Comparison of ENCODE assay signal across 8 cellular contexts in the genomic region with DNA sequence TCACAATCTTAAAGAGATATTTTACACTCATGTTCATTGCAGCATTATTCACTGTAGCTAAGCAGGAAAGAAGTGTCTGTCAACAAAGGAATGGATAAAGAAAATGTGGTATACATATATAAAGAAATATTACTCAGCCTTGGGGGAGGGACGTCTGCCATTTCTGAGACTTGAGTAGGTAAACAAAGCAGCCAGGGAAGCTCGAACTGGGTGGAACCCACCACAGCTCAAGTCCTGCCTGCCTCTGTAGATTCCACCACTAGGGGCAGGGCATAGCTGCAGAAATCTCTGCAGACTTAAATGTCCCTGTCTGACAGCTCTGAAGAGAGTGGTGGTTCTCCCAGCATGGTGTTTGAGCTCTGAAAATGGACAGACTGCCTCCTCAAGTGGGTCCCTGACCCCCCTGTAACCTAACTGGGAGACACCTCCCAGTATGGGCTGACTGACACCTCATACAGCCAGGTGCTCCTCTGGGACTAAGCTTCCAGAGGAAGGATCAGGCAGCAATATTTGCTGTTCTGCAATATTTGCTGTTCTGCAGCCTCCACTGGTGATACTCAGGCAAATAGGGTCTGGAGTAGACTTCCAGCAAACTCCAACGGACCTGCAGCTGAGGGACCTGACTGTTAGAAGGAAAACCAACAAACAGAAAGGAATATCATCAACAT.
DNase-seq lines count a peak whose midpoint lies in the region; ATAC-seq and TF ChIP-seq lines count a peak whose summit lies in the region.
"Not testable (repeated sequence)": the region's sequence is repeated elsewhere in the genome, so short reads cannot be mapped to it uniquely, and the experiment has no call there.

No MANE protein-coding gene starts in this region.

- H2AFZ ChIP-seq in SK-N-SH (ENCODE audit: low read depth) = not testable (repeated sequence)

- peak; percentile 50 to 68 for ATAC-seq in stimulated activated naive B cell treated with anti-CD40 and anti-IgM and Interleukin-4, amounts not matched to agents 10 μg/mL and 1 μg/mL and 100 μg/mL, for 72 hours (replicated peaks)

- TF ChIP-seq EP300 in SK-N-SH (IDR thresholded peaks at IDR 0.05; ENCODE audit: borderline replicate concordance in 1 of 2, low read depth in 1 of 2, low read length in 1 of 2) = not testable (repeated sequence)

- H3K36me3 ChIP-seq in H7 (replicated peaks; ENCODE audit: control insufficient read depth, insufficient read depth, low read length); SK-N-SH (replicated peaks in 1 of 2; ENCODE audit: control insufficient read depth in 1 of 2, insufficient read depth in 2 of 2, low read length in 1 of 2): not testable (repeated sequence)

- H3K27me3 ChIP-seq in H7 (ENCODE audit: control insufficient read depth, insufficient read depth, low read length); SK-N-SH (ENCODE audit: insufficient read depth): not testable (repeated sequence)

- WGBS in SK-N-SH (ENCODE audit: low lambda C conversion rate) = 3% methylated on average over 3 of the region's 3 CpGs

- not testable (repeated sequence) for H3K36me3 Mint-ChIP-seq in glutamatergic neuron (ENCODE audit: unreplicated experiment); stimulated activated naive B cell treated with anti-CD40 and anti-IgM and Interleukin-4, amounts not matched to agents 10 μg/mL and 1 μg/mL and 100 μg/mL, for 72 hours

- CTCF ChIA-PET in SK-N-SH (lab: Yijun Ruan, JAX) = interaction anchor here (1.3 to 2.0 kb wide), 2 partner anchors 12 to 16 kb away, joined by 3 to 8 read pairs; no protein-coding TSS in a partner anchor

- H3K4me1 ChIP-seq in SK-N-SH (ENCODE audit: control insufficient read depth in 1 of 2, insufficient read depth in 2 of 2, low read depth in 1 of 2, low read length in 1 of 2) = not testable (repeated sequence)

- not testable (repeated sequence) for H3K9ac ChIP-seq in SK-N-SH

- not testable (repeated sequence) for H3K27ac Mint-ChIP-seq in glutamatergic neuron (ENCODE audit: unreplicated experiment); stimulated activated naive B cell treated with anti-CD40 and anti-IgM and Interleukin-4, amounts not matched to agents 10 μg/mL and 1 μg/mL and 100 μg/mL, for 72 hours

- not testable (repeated sequence) for H3K4me2 ChIP-seq in SK-N-SH

- DNase-seq in CMK (ENCODE audit: low read depth) = peak; percentile 33
- DNase-seq in H7 = peak; percentile 29
- peak; percentile 6 to 8 for DNase-seq in NCI-H2081 (lab: John Stamatoyannopoulos, UW)
- DNase-seq in SK-N-SH = not testable (repeated sequence)
- peak; percentile 61 to 65 for DNase-seq in cardiac fibroblast (ENCODE audit: low read depth in 2 of 2)
- peak; percentile 71 for DNase-seq in glutamatergic neuron
- peak; percentile 61 to 77 for DNase-seq in lung microvascular endothelial cell (ENCODE audit: low read depth in 2 of 2)
- DNase-seq in stimulated activated naive B cell treated with anti-CD40 and anti-IgM and Interleukin-4, amounts not matched to agents 10 μg/mL and 1 μg/mL and 100 μg/mL, for 72 hours = peak; percentile 15

- not testable (repeated sequence) for H3K4me3 Mint-ChIP-seq in glutamatergic neuron (ENCODE audit: unreplicated experiment); stimulated activated naive B cell treated with anti-CD40 and anti-IgM and Interleukin-4, amounts not matched to agents 10 μg/mL and 1 μg/mL and 100 μg/mL, for 72 hours

- not testable (repeated sequence) for H3K9me3 ChIP-seq in SK-N-SH

- POLR2A ChIA-PET in SK-N-SH (lab: Yijun Ruan, JAX) = not testable (repeated sequence)

- H4K20me1 ChIP-seq in SK-N-SH (ENCODE audit: insufficient read depth) = not testable (repeated sequence)

- not testable (repeated sequence) for H3K27me3 Mint-ChIP-seq in glutamatergic neuron (ENCODE audit: unreplicated experiment); stimulated activated naive B cell treated with anti-CD40 and anti-IgM and Interleukin-4, amounts not matched to agents 10 μg/mL and 1 μg/mL and 100 μg/mL, for 72 hours

- H3K79me2 ChIP-seq in SK-N-SH (ENCODE audit: insufficient read depth) = not testable (repeated sequence)

- TF ChIP-seq CTCF in SK-N-SH (IDR thresholded peaks at IDR 0.05) = peak; percentile 64
- TF ChIP-seq CTCF in cardiac fibroblast (IDR thresholded peaks at IDR 0.05; ENCODE audit: low read depth, low read length) = peak; percentile 75
- peak; percentile 84 for TF ChIP-seq CTCF in glutamatergic neuron (IDR thresholded peaks at IDR 0.05; ENCODE audit: partially characterized antibody, unreplicated experiment)

- H3K4me3 ChIP-seq in H7 (ENCODE audit: insufficient read depth, low read depth, low read length); SK-N-SH (ENCODE audit: low read depth in 2 of 2, low read length in 1 of 2); cardiac fibroblast (replicated peaks in 1 of 2; ENCODE audit: low read depth in 2 of 2, low read length in 2 of 2): not testable (repeated sequence)

- not testable (repeated sequence) for H3F3A ChIP-seq in SK-N-SH (replicated peaks; ENCODE audit: insufficient read depth)

- H3K27ac ChIP-seq in SK-N-SH (ENCODE audit: low read depth in 2 of 2, low read length in 1 of 2) = not testable (repeated sequence)

- not testable (repeated sequence) for H3K9me3 Mint-ChIP-seq in glutamatergic neuron (ENCODE audit: unreplicated experiment)
- peaks cover 7 to 14% of the 10 kb centered on the region in 2 donors for H3K9me3 Mint-ChIP-seq in stimulated activated naive B cell treated with anti-CD40 and anti-IgM and Interleukin-4, amounts not matched to agents 10 μg/mL and 1 μg/mL and 100 μg/mL, for 72 hours

- TF ChIP-seq RAD21 in SK-N-SH (IDR thresholded peaks at IDR 0.05; ENCODE audit: low read length) = peak; percentile 23; the same call in 1 of the 2 replicates

- H3K9me2 ChIP-seq in SK-N-SH = not testable (repeated sequence)

- H3K4me1 Mint-ChIP-seq in glutamatergic neuron (ENCODE audit: low read depth, unreplicated experiment); stimulated activated naive B cell treated with anti-CD40 and anti-IgM and Interleukin-4, amounts not matched to agents 10 μg/mL and 1 μg/mL and 100 μg/mL, for 72 hours: not testable (repeated sequence)
